Comparison of ENCODE assay signal across 13 cellular contexts in genomic region chr1:115456441-115456961, GRCh38.
DNase-seq lines count a peak whose midpoint lies in the region; ATAC-seq and TF ChIP-seq lines count a peak whose summit lies in the region.
"Had no signal": no experiment of that assay in that cellular context is flagged by ENCODE, and none has a peak within 500 bp of the region (broad histone marks: within the 10 kb centered on the region; RNA-seq: fewer than 3 reads in every experiment).

No MANE protein-coding gene starts in this region.

- H3K9me3 Mint-ChIP-seq in chondrocyte (ENCODE audit: low read depth), result no peaks in the 10 kb centered on the region
- no peaks in the 10 kb centered on the region for H3K9me3 Mint-ChIP-seq in nephron
- H3K9me3 Mint-ChIP-seq: T-helper 2 cell treated with Interferon-gamma antibody and Interleukin-4, amounts not matched to agents 5 μg/mL and 100 μg/mL, for 36 hours had no signal

- peak overlapping the region; percentile 81 for H3K27ac Mint-ChIP-seq in chondrocyte (ENCODE audit: unreplicated experiment)
- peak overlapping the region; percentile 75 to 92 (median 80) for H3K27ac Mint-ChIP-seq in nephron
- H3K27ac Mint-ChIP-seq: CD4-positive, alpha-beta memory T cell; T-helper 2 cell treated with Interferon-gamma antibody and Interleukin-4, amounts not matched to agents 5 μg/mL and 100 μg/mL, for 36 hours had no signal

- H3K4me1 Mint-ChIP-seq in chondrocyte (ENCODE audit: low read depth) (peaks cover 13% of the 10 kb centered on the region), nephron (peaks cover 30% of the 10 kb centered on the region)
- H3K4me1 Mint-ChIP-seq: CD4-positive, alpha-beta memory T cell had no signal

- H3K27me3 Mint-ChIP-seq in chondrocyte (ENCODE audit: low read depth) (no peaks in the 10 kb centered on the region), nephron (ENCODE audit: low read depth) (peaks cover 3% of the 10 kb centered on the region)

- no peak for ATAC-seq in HG03571 (IDR thresholded peaks at IDR 0.05; ENCODE audit: unreplicated experiment)

- H3K4me3 Mint-ChIP-seq in chondrocyte (ENCODE audit: unreplicated experiment) (no peak overlapping the region), nephron (no peak overlapping the region)
- H3K4me3 Mint-ChIP-seq: CD4-positive, alpha-beta memory T cell; T-helper 2 cell treated with Interferon-gamma antibody and Interleukin-4, amounts not matched to agents 5 μg/mL and 100 μg/mL, for 36 hours had no signal

- intact Hi-C loops in posterior cingulate gyrus (cut with DNase I), result no loop called here

- no peaks in the 10 kb centered on the region for H3K36me3 Mint-ChIP-seq in chondrocyte (ENCODE audit: low read depth)
- no peaks in the 10 kb centered on the region for H3K36me3 Mint-ChIP-seq in nephron (ENCODE audit: low read depth)
- H3K36me3 Mint-ChIP-seq: CD4-positive, alpha-beta memory T cell had no signal

- DNase-seq in DMS79 treated with DMSO at 0.1 percent for 48 hours (lab: John Stamatoyannopoulos, UW) (peak; percentile 74), HS-27A (ENCODE audit: low read depth) (peak; percentile 52), chondrocyte (ENCODE audit: low spot score) (no peak), HUDEP-2 (lab: John Stamatoyannopoulos, UW; ENCODE audit: unreplicated experiment in 76 of 76) (no peak), posterior cingulate gyrus (no peak)
- no peak for DNase-seq in activated CD4-positive, alpha-beta T cell treated with anti-CD3 and anti-CD28 coated beads for 4 hours
- DNase-seq: activated CD4-positive, alpha-beta T cell treated with anti-CD3 and anti-CD28 coated beads, Interleukin-2, amount 50 U/mL, for 1 hour; CD4-positive, alpha-beta memory T cell; KG1; NCI-H2081 treated with DMSO at 0.1 percent for 48 hours had no signal

- no peak for TF ChIP-seq CTCF in chondrocyte (IDR thresholded peaks at IDR 0.05)
- TF ChIP-seq CTCF in nephron (IDR thresholded peaks at IDR 0.05; ENCODE audit: unreplicated experiment in 3 of 3), result no peak

Comparison
In these comparisons a context has a peak if more than half of its experiments do, and no peak if none do; other contexts are left out.
1. DNase-seq: peak in DMS79 treated with DMSO at 0.1 percent for 48 hours (single experiment) and HS-27A (single experiment); none in chondrocyte (single experiment), HUDEP-2 (0 of 76), posterior cingulate gyrus (0 of 10) and activated CD4-positive, alpha-beta T cell treated with anti-CD3 and anti-CD28 coated beads for 4 hours (0 of 2).